Comparison of ENCODE assay signal across 24 cellular contexts in genomic region chr17:81609541-81610353, GRCh38. TPM values are rescaled to one million over a fixed set of nuclear protein-coding genes. Genes with fewer than 3 reads are reported as not detected.
DNase-seq lines count a peak whose midpoint lies in the region; ATAC-seq, FAIRE-seq and TF ChIP-seq lines count a peak whose summit lies in the region.
"Had no signal": no experiment of that assay in that cellular context is flagged by ENCODE, and none has a peak within 500 bp of the region (broad histone marks: within the 10 kb centered on the region; RNA-seq: fewer than 3 reads in every experiment).

No MANE protein-coding gene starts in this region.

- peaks cover 19% of the 10 kb centered on the region for H3K79me2 ChIP-seq in HepG2 (ENCODE audit: insufficient read depth, low read length)

- POLR2A ChIA-PET in HepG2 (lab: Yijun Ruan, JAX), result no interaction called here

- peaks cover 2% of the 10 kb centered on the region for H3K27me3 Mint-ChIP-seq in endothelial cell (ENCODE audit: unreplicated experiment)
- H3K27me3 Mint-ChIP-seq: activated T-cell treated with anti-CD3 and anti-CD28 coated beads, Interleukin-2, amount 50 U/mL, for 24 hours had no signal

- H3K9ac ChIP-seq in HepG2 (ENCODE audit: insufficient read depth, low read depth, low read length), result no peak overlapping the region
- peak overlapping the region in 1 of 3 donors; percentile 54 for H3K9ac ChIP-seq in skeletal muscle tissue (ENCODE audit: low read depth in 1 of 3, low read length in 3 of 3)
- H3K9ac ChIP-seq: BLaER1 had no signal

- no peak overlapping the region for H3K27ac ChIP-seq in HepG2 (ENCODE audit: extremely low read length, insufficient read depth, low read length)
- H3K27ac ChIP-seq in right lobe of liver, result no peak overlapping the region
- H3K27ac ChIP-seq in skeletal muscle tissue (ENCODE audit: low read depth, low read length), result peak overlapping the region; percentile 12
- H3K27ac ChIP-seq: BLaER1, suprapubic skin, uterus had no signal

- no peaks in the 10 kb centered on the region for H3K9me3 Mint-ChIP-seq in endothelial cell (ENCODE audit: unreplicated experiment)
- H3K9me3 Mint-ChIP-seq: activated T-cell treated with anti-CD3 and anti-CD28 coated beads, Interleukin-2, amount 50 U/mL, for 24 hours; mesothelial cell of epicardium; nephron had no signal

- intact Hi-C loops in HepG2 (cut with micrococcal nuclease; ENCODE audit: unreplicated experiment), result no loop called here
- intact Hi-C loops in right lobe of liver (cut with DNase I), result no loop called here

- BruUV-seq in HepG2 (replicated peaks; lab: Mats Ljungman, UMichigan), result TSS peak; percentile 34

- DNase-seq in HepG2 (ENCODE audit: low spot score) (no peak), right lobe of liver (no peak), endothelial cell (ENCODE audit: low spot score) (no peak), NCI-H446 treated with DMSO at 0.1 percent for 48 hours (lab: John Stamatoyannopoulos, UW) (no peak)
- DNase-seq: activated naive CD4-positive, alpha-beta T cell treated with Interleukin-2 at 50 U/mL for 16 hours; activated T-cell treated with anti-CD3 and anti-CD28 coated beads, Interleukin-2, amount 50 U/mL, for 24 hours; cortex of kidney; left lung; NCI-H1092; NCI-H187 treated with DMSO at 0.1 percent for 48 hours; NCI-H2227 treated with DMSO at 0.1 percent for 48 hours; NCI-H774; SHP77; T1000; uterus had no signal

- TF ChIP-seq EP300 in HepG2 (IDR thresholded peaks at IDR 0.05; ENCODE audit: low read depth in 2 of 2, low read length in 2 of 2) (no peak), HepG2 (CRISPR knock-in tag; IDR thresholded peaks at IDR 0.05; ENCODE audit: borderline replicate concordance) (no peak)

- WGBS in HepG2 (ENCODE audit: low lambda C conversion rate), result 96% methylated on average over 21 of the region's 21 CpGs
- WGBS in right lobe of liver (ENCODE audit: insufficient coverage, low coverage, low lambda C conversion rate, missing lambda C conversion rate), result 83% methylated on average over 12 of the region's 21 CpGs

- CTCF ChIA-PET in HepG2 (lab: Yijun Ruan, JAX; ENCODE audit: low intra/inter-chr PET ratio, low total read pairs), result no interaction called here

- H2AFZ ChIP-seq in HepG2 (ENCODE audit: low read length), result no peak overlapping the region

- peak overlapping the region; percentile 19 for H3K27ac Mint-ChIP-seq in endothelial cell (ENCODE audit: unreplicated experiment)
- H3K27ac Mint-ChIP-seq: activated T-cell treated with anti-CD3 and anti-CD28 coated beads, Interleukin-2, amount 50 U/mL, for 24 hours; mesothelial cell of epicardium; nephron had no signal

- H3K27me3 ChIP-seq in HepG2 (ENCODE audit: control insufficient read depth in 1 of 2, insufficient read depth in 2 of 2, low read length in 2 of 2) (no peaks in the 10 kb centered on the region), right lobe of liver (no peaks in the 10 kb centered on the region), skeletal muscle tissue (ENCODE audit: control insufficient read depth in 3 of 3, insufficient read depth in 3 of 3, low read length in 3 of 3) (no peaks in the 10 kb centered on the region)
- H3K27me3 ChIP-seq: BLaER1, left lung, suprapubic skin, uterus had no signal

- TF ChIP-seq CTCF in HepG2 (CRISPR knock-in tag; IDR thresholded peaks at IDR 0.05) (no peak), right lobe of liver (IDR thresholded peaks at IDR 0.05) (no peak), endothelial cell (IDR thresholded peaks at IDR 0.05; ENCODE audit: unreplicated experiment) (no peak)

- no peak; the same call in 2 of the 3 replicates for ATAC-seq in HepG2
- no peak for ATAC-seq in right lobe of liver
- no peak for ATAC-seq in GM21723 (IDR thresholded peaks at IDR 0.05; ENCODE audit: unreplicated experiment)
- ATAC-seq: left lung had no signal

- H3K9me3 ChIP-seq in HepG2 (ENCODE audit: low read length), result no peaks in the 10 kb centered on the region
- H3K9me3 ChIP-seq in right lobe of liver, result no peaks in the 10 kb centered on the region
- H3K9me3 ChIP-seq in skeletal muscle tissue (ENCODE audit: control insufficient read depth in 3 of 3, low read length in 3 of 3), result no peaks in the 10 kb centered on the region
- H3K9me3 ChIP-seq: BLaER1, left lung, suprapubic skin, uterus had no signal

- peaks cover 53% of the 10 kb centered on the region for H3K36me3 Mint-ChIP-seq in endothelial cell (ENCODE audit: low read depth, unreplicated experiment)

- H3K4me1 ChIP-seq in HepG2 (ENCODE audit: insufficient read depth, low read length), result peaks cover 6% of the 10 kb centered on the region
- H3K4me1 ChIP-seq in right lobe of liver, result no peaks in the 10 kb centered on the region
- peaks cover 8 to 32% (median 14%) of the 10 kb centered on the region in 3 donors for H3K4me1 ChIP-seq in skeletal muscle tissue (ENCODE audit: control insufficient read depth in 3 of 3, insufficient read depth in 3 of 3, low read length in 3 of 3)
- H3K4me1 ChIP-seq: uterus had no signal

- H3K4me3 Mint-ChIP-seq in endothelial cell (ENCODE audit: unreplicated experiment), result peak overlapping the region; percentile 19
- H3K4me3 Mint-ChIP-seq: activated T-cell treated with anti-CD3 and anti-CD28 coated beads, Interleukin-2, amount 50 U/mL, for 24 hours; mesothelial cell of epicardium; nephron had no signal

- H3K4me2 ChIP-seq in HepG2 (ENCODE audit: low read depth, low read length), result no peak overlapping the region
- H3K4me2 ChIP-seq: BLaER1 had no signal

- H3K36me3 ChIP-seq in HepG2 (replicated peaks in 1 of 2; ENCODE audit: control insufficient read depth in 1 of 2, insufficient read depth in 2 of 2, low read length in 2 of 2), result peaks cover 47 to 77% of the 10 kb centered on the region in 2 experiments
- peaks cover 8 to 73% (median 32%) of the 10 kb centered on the region in 4 donors for H3K36me3 ChIP-seq in right lobe of liver
- peaks cover 50 to 76% (median 62%) of the 10 kb centered on the region in 3 donors for H3K36me3 ChIP-seq in skeletal muscle tissue (ENCODE audit: control insufficient read depth in 3 of 3, insufficient read depth in 3 of 3, low read length in 3 of 3)
- H3K36me3 ChIP-seq: uterus had no signal

- H3K4me1 Mint-ChIP-seq in endothelial cell (ENCODE audit: unreplicated experiment), result no peaks in the 10 kb centered on the region
- H3K4me1 Mint-ChIP-seq: mesothelial cell of epicardium had no signal

- no peak overlapping the region for H3K4me3 ChIP-seq in HepG2 (replicated peaks in 1 of 3; ENCODE audit: insufficient read depth in 1 of 3, low read depth in 2 of 3, low read length in 3 of 3)
- no peak overlapping the region for H3K4me3 ChIP-seq in right lobe of liver
- H3K4me3 ChIP-seq in skeletal muscle tissue (ENCODE audit: low read length in 3 of 3), result no peak overlapping the region
- H3K4me3 ChIP-seq: BLaER1, left lung, suprapubic skin, uterus had no signal

- FAIRE-seq in HepG2 (lab: Jason Lieb, UNC), result no peak
- FAIRE-seq: endometrium, GM19239 had no signal

- TF ChIP-seq POLR2A in HepG2 (IDR thresholded peaks at IDR 0.05; ENCODE audit: insufficient read depth in 1 of 2, low read depth in 2 of 2, low read length in 2 of 2) (no peak), right lobe of liver (IDR thresholded peaks at IDR 0.05) (no peak)

- no peak for TF ChIP-seq RAD21 in HepG2 (CRISPR knock-in tag; IDR thresholded peaks at IDR 0.05)

- peaks cover 5% of the 10 kb centered on the region for H4K20me1 ChIP-seq in HepG2 (ENCODE audit: insufficient read depth, low read length)

- in situ Hi-C loops in HepG2 (cut with HindIII; ENCODE audit: extremely low pct_ligation_motif_present, low pct_unique_long_range_greater_than_20kb), result no loop called here

RNA-seq across cellular contexts. Expression of gene NPLOC4, which starts 27.2 kb away (rescaled TPM):
- 57.0 and 64.7 TPM in 2 replicates for total RNA-seq in HepG2 (2016; rRNA removed; fragmentation: Illumina TruSeq; extraction: Trizol)
- 21.7 and 30.6 TPM in 2 replicates for total RNA-seq in HepG2 (2016; cell fraction: cytosol; rRNA removed; fragmentation: Illumina TruSeq; extraction: Trizol; ENCODE audit: low read depth)
- total RNA-seq in HepG2 (2016; cell fraction: insoluble cytoplasmic fraction; rRNA removed; fragmentation: Illumina TruSeq; extraction: Trizol), result 49.8 and 63.0 TPM in 2 replicates
- total RNA-seq in HepG2 (2016; cell fraction: membrane; rRNA removed; fragmentation: Illumina TruSeq; extraction: Trizol), result 66.9 and 73.6 TPM in 2 replicates
- 43.4 and 46.0 TPM in 2 replicates for total RNA-seq in HepG2 (2016; cell fraction: nucleus; rRNA removed; fragmentation: Illumina TruSeq; extraction: Trizol)
- polyA plus RNA-seq in HepG2 (2011; rRNA removed), result 95.3 and 97.0 TPM in 2 replicates
- 69.9 and 79.4 TPM in 2 replicates for polyA plus RNA-seq in HepG2 (2011; cell fraction: cytosol; rRNA removed)
- polyA plus RNA-seq in HepG2 (2011; cell fraction: nucleus; rRNA removed), result 144 and 145 TPM in 2 replicates
- 35.2 and 49.4 TPM in 2 replicates for polyA plus RNA-seq in HepG2 (2012)
- 14.0 and 18.8 TPM in 2 replicates for polyA plus RNA-seq in HepG2 (2016; cell fraction: cytosol; fragmentation: Illumina TruSeq; extraction: Trizol; ENCODE audit: low read depth)
- polyA plus RNA-seq in HepG2 (2016; cell fraction: insoluble cytoplasmic fraction; fragmentation: Illumina TruSeq; extraction: Trizol; ENCODE audit: low read depth), result 48.3 and 63.0 TPM in 2 replicates
- polyA plus RNA-seq in HepG2 (2016; cell fraction: membrane; fragmentation: Illumina TruSeq; extraction: Trizol; ENCODE audit: low read depth), result 38.6 and 39.0 TPM in 2 replicates
- polyA plus RNA-seq in HepG2 (2016; cell fraction: nucleus; fragmentation: Illumina TruSeq; extraction: Trizol; ENCODE audit: insufficient read depth, low read depth), result 78.2 and 87.8 TPM in 2 replicates
- 142 and 211 TPM in 2 replicates for polyA minus RNA-seq in HepG2 (2011; rRNA and poly(A)+ RNA removed; ENCODE audit: low replicate concordance)
- polyA minus RNA-seq in HepG2 (2011; cell fraction: cytosol; rRNA and poly(A)+ RNA removed), result 69.4 and 73.4 TPM in 2 replicates
- polyA minus RNA-seq in HepG2 (2011; cell fraction: nucleus; rRNA and poly(A)+ RNA removed), result 51.9 and 56.3 TPM in 2 replicates
- 10 to 100 TPM; 46.5 to 63.2 (median 55.8) TPM for total RNA-seq in right lobe of liver
- total RNA-seq in endothelial cell (ENCODE audit: unreplicated experiment), result 133 TPM
- total RNA-seq in skeletal muscle tissue, result 43.8 TPM

RNA-seq across cellular contexts. Expression of gene TSPAN10, which starts 27.2 kb away (rescaled TPM):
- total RNA-seq in HepG2 (2016; rRNA removed; fragmentation: Illumina TruSeq; extraction: Trizol) (0.27 and 0.75 TPM in 2 replicates), right lobe of liver (1 to 10 TPM in 1 of 6 experiments, under 1 TPM in 5; 0.18 to 1.2 (median 0.62) TPM), endothelial cell (ENCODE audit: unreplicated experiment) (2.5 TPM), skeletal muscle tissue (0.52 TPM)
- total RNA-seq in HepG2 (2016; cell fraction: cytosol; rRNA removed; fragmentation: Illumina TruSeq; extraction: Trizol; ENCODE audit: low read depth), result not detected in 2 replicates
- total RNA-seq in HepG2 (2016; cell fraction: insoluble cytoplasmic fraction; rRNA removed; fragmentation: Illumina TruSeq; extraction: Trizol), result 0.22 and 0.71 TPM in 2 replicates
- total RNA-seq in HepG2 (2016; cell fraction: membrane; rRNA removed; fragmentation: Illumina TruSeq; extraction: Trizol), result 0.21 and 0.25 TPM in 2 replicates
- total RNA-seq in HepG2 (2016; cell fraction: nucleus; rRNA removed; fragmentation: Illumina TruSeq; extraction: Trizol), result 0.53 and 0.78 TPM in 2 replicates
- 0.54 and 0.67 TPM in 2 replicates for polyA plus RNA-seq in HepG2 (2011; rRNA removed)
- polyA plus RNA-seq in HepG2 (2011; cell fraction: cytosol; rRNA removed), result 0.23 and 0.59 TPM in 2 replicates
- 1.3 and 1.4 TPM in 2 replicates for polyA plus RNA-seq in HepG2 (2011; cell fraction: nucleus; rRNA removed)
- 0.69 and 0.90 TPM in 2 replicates for polyA plus RNA-seq in HepG2 (2012)
- polyA plus RNA-seq in HepG2 (2016; cell fraction: cytosol; fragmentation: Illumina TruSeq; extraction: Trizol; ENCODE audit: low read depth), result 0.12 and 0.31 TPM in 2 replicates
- polyA plus RNA-seq in HepG2 (2016; cell fraction: insoluble cytoplasmic fraction; fragmentation: Illumina TruSeq; extraction: Trizol; ENCODE audit: low read depth), result 0.32 and 0.46 TPM in 2 replicates
- 0.22 and 0.23 TPM in 2 replicates for polyA plus RNA-seq in HepG2 (2016; cell fraction: membrane; fragmentation: Illumina TruSeq; extraction: Trizol; ENCODE audit: low read depth)
- polyA plus RNA-seq in HepG2 (2016; cell fraction: nucleus; fragmentation: Illumina TruSeq; extraction: Trizol; ENCODE audit: insufficient read depth, low read depth), result 0.91 and 1.2 TPM in 2 replicates
- 2.7 and 2.8 TPM in 2 replicates for polyA minus RNA-seq in HepG2 (2011; rRNA and poly(A)+ RNA removed; ENCODE audit: low replicate concordance)
- polyA minus RNA-seq in HepG2 (2011; cell fraction: cytosol; rRNA and poly(A)+ RNA removed), result 0.49 and 0.62 TPM in 2 replicates
- 0.87 and 1.5 TPM in 2 replicates for polyA minus RNA-seq in HepG2 (2011; cell fraction: nucleus; rRNA and poly(A)+ RNA removed)

RNA-seq across cellular contexts. Expression of gene PDE6G, which starts 46.6 kb away (rescaled TPM):
- total RNA-seq in HepG2 (2016; rRNA removed; fragmentation: Illumina TruSeq; extraction: Trizol) (1.0 and 1.4 TPM in 2 replicates), right lobe of liver (under 1 TPM in 4 of 6 experiments, not detected in 2; 0.40 to 0.93 (median 0.68) TPM), endothelial cell (ENCODE audit: unreplicated experiment) (1.1 TPM), skeletal muscle tissue (1.0 TPM)
- 0.44 and 1.4 TPM in 2 replicates for total RNA-seq in HepG2 (2016; cell fraction: cytosol; rRNA removed; fragmentation: Illumina TruSeq; extraction: Trizol; ENCODE audit: low read depth)
- total RNA-seq in HepG2 (2016; cell fraction: insoluble cytoplasmic fraction; rRNA removed; fragmentation: Illumina TruSeq; extraction: Trizol), result 0.83 and 1.7 TPM in 2 replicates
- 1.2 and 1.4 TPM in 2 replicates for total RNA-seq in HepG2 (2016; cell fraction: membrane; rRNA removed; fragmentation: Illumina TruSeq; extraction: Trizol)
- 1.0 TPM in 1 of 2 replicates, not detected in the other for total RNA-seq in HepG2 (2016; cell fraction: nucleus; rRNA removed; fragmentation: Illumina TruSeq; extraction: Trizol)
- polyA plus RNA-seq in HepG2 (2011; rRNA removed), result 4.9 and 6.7 TPM in 2 replicates
- polyA plus RNA-seq in HepG2 (2011; cell fraction: cytosol; rRNA removed), result 4.9 and 5.2 TPM in 2 replicates
- polyA plus RNA-seq in HepG2 (2011; cell fraction: nucleus; rRNA removed), result 1.3 and 2.0 TPM in 2 replicates
- 1.8 and 3.1 TPM in 2 replicates for polyA plus RNA-seq in HepG2 (2012)
- polyA plus RNA-seq in HepG2 (2016; cell fraction: cytosol; fragmentation: Illumina TruSeq; extraction: Trizol; ENCODE audit: low read depth), result 1.1 and 1.3 TPM in 2 replicates
- polyA plus RNA-seq in HepG2 (2016; cell fraction: insoluble cytoplasmic fraction; fragmentation: Illumina TruSeq; extraction: Trizol; ENCODE audit: low read depth), result 1.9 and 2.0 TPM in 2 replicates
- 1.1 TPM in 2 replicates for polyA plus RNA-seq in HepG2 (2016; cell fraction: membrane; fragmentation: Illumina TruSeq; extraction: Trizol; ENCODE audit: low read depth)
- 0.57 and 1.6 TPM in 2 replicates for polyA plus RNA-seq in HepG2 (2016; cell fraction: nucleus; fragmentation: Illumina TruSeq; extraction: Trizol; ENCODE audit: insufficient read depth, low read depth)
- 0.56 and 4.7 TPM in 2 replicates for polyA minus RNA-seq in HepG2 (2011; rRNA and poly(A)+ RNA removed; ENCODE audit: low replicate concordance)
- 0.79 TPM in 1 of 2 replicates, not detected in the other for polyA minus RNA-seq in HepG2 (2011; cell fraction: cytosol; rRNA and poly(A)+ RNA removed)
- 0.26 TPM in 1 of 2 replicates, not detected in the other for polyA minus RNA-seq in HepG2 (2011; cell fraction: nucleus; rRNA and poly(A)+ RNA removed)
- total RNA-seq: LHCN-M2 had no signal

RNA-seq across cellular contexts. Expression of gene OXLD1, which starts 56.7 kb away (rescaled TPM):
- total RNA-seq in HepG2 (2016; rRNA removed; fragmentation: Illumina TruSeq; extraction: Trizol), result 34.9 and 37.5 TPM in 2 replicates
- 18.3 and 27.5 TPM in 2 replicates for total RNA-seq in HepG2 (2016; cell fraction: cytosol; rRNA removed; fragmentation: Illumina TruSeq; extraction: Trizol; ENCODE audit: low read depth)
- 34.8 and 36.8 TPM in 2 replicates for total RNA-seq in HepG2 (2016; cell fraction: insoluble cytoplasmic fraction; rRNA removed; fragmentation: Illumina TruSeq; extraction: Trizol)
- total RNA-seq in HepG2 (2016; cell fraction: membrane; rRNA removed; fragmentation: Illumina TruSeq; extraction: Trizol), result 37.8 and 42.1 TPM in 2 replicates
- 25.0 and 26.4 TPM in 2 replicates for total RNA-seq in HepG2 (2016; cell fraction: nucleus; rRNA removed; fragmentation: Illumina TruSeq; extraction: Trizol)
- polyA plus RNA-seq in HepG2 (2011; rRNA removed), result 27.1 and 40.3 TPM in 2 replicates
- 26.2 and 44.6 TPM in 2 replicates for polyA plus RNA-seq in HepG2 (2011; cell fraction: cytosol; rRNA removed)
- 114 and 127 TPM in 2 replicates for polyA plus RNA-seq in HepG2 (2011; cell fraction: nucleus; rRNA removed)
- polyA plus RNA-seq in HepG2 (2012), result 19.0 and 25.6 TPM in 2 replicates
- 14.5 and 20.0 TPM in 2 replicates for polyA plus RNA-seq in HepG2 (2016; cell fraction: cytosol; fragmentation: Illumina TruSeq; extraction: Trizol; ENCODE audit: low read depth)
- polyA plus RNA-seq in HepG2 (2016; cell fraction: insoluble cytoplasmic fraction; fragmentation: Illumina TruSeq; extraction: Trizol; ENCODE audit: low read depth), result 24.5 and 26.4 TPM in 2 replicates
- 21.9 and 27.2 TPM in 2 replicates for polyA plus RNA-seq in HepG2 (2016; cell fraction: membrane; fragmentation: Illumina TruSeq; extraction: Trizol; ENCODE audit: low read depth)
- 40.3 and 44.2 TPM in 2 replicates for polyA plus RNA-seq in HepG2 (2016; cell fraction: nucleus; fragmentation: Illumina TruSeq; extraction: Trizol; ENCODE audit: insufficient read depth, low read depth)
- polyA minus RNA-seq in HepG2 (2011; rRNA and poly(A)+ RNA removed; ENCODE audit: low replicate concordance), result 10.9 and 18.2 TPM in 2 replicates
- polyA minus RNA-seq in HepG2 (2011; cell fraction: cytosol; rRNA and poly(A)+ RNA removed), result 5.9 and 9.5 TPM in 2 replicates
- 11.2 and 15.5 TPM in 2 replicates for polyA minus RNA-seq in HepG2 (2011; cell fraction: nucleus; rRNA and poly(A)+ RNA removed)
- 10 to 100 TPM in 5 of 6 experiments, 1 to 10 TPM in 1; 8.3 to 24.3 (median 14.6) TPM for total RNA-seq in right lobe of liver
- 22.4 TPM for total RNA-seq in endothelial cell (ENCODE audit: unreplicated experiment)
- 10.4 TPM for total RNA-seq in skeletal muscle tissue

RNA-seq across cellular contexts. Expression of gene CCDC137, which starts 56.8 kb away (rescaled TPM):
- total RNA-seq in HepG2 (2016; rRNA removed; fragmentation: Illumina TruSeq; extraction: Trizol), result 34.4 and 39.1 TPM in 2 replicates
- 10.7 and 10.8 TPM in 2 replicates for total RNA-seq in HepG2 (2016; cell fraction: cytosol; rRNA removed; fragmentation: Illumina TruSeq; extraction: Trizol; ENCODE audit: low read depth)
- 31.3 and 40.3 TPM in 2 replicates for total RNA-seq in HepG2 (2016; cell fraction: insoluble cytoplasmic fraction; rRNA removed; fragmentation: Illumina TruSeq; extraction: Trizol)
- total RNA-seq in HepG2 (2016; cell fraction: membrane; rRNA removed; fragmentation: Illumina TruSeq; extraction: Trizol), result 16.9 and 19.0 TPM in 2 replicates
- total RNA-seq in HepG2 (2016; cell fraction: nucleus; rRNA removed; fragmentation: Illumina TruSeq; extraction: Trizol), result 20.9 and 21.8 TPM in 2 replicates
- polyA plus RNA-seq in HepG2 (2011; rRNA removed), result 14.6 and 14.7 TPM in 2 replicates
- polyA plus RNA-seq in HepG2 (2011; cell fraction: cytosol; rRNA removed), result 10.9 and 12.3 TPM in 2 replicates
- polyA plus RNA-seq in HepG2 (2011; cell fraction: nucleus; rRNA removed), result 18.8 and 20.1 TPM in 2 replicates
- polyA plus RNA-seq in HepG2 (2012), result 15.7 and 20.6 TPM in 2 replicates
- 6.0 and 6.1 TPM in 2 replicates for polyA plus RNA-seq in HepG2 (2016; cell fraction: cytosol; fragmentation: Illumina TruSeq; extraction: Trizol; ENCODE audit: low read depth)
- 43.6 and 43.8 TPM in 2 replicates for polyA plus RNA-seq in HepG2 (2016; cell fraction: insoluble cytoplasmic fraction; fragmentation: Illumina TruSeq; extraction: Trizol; ENCODE audit: low read depth)
- polyA plus RNA-seq in HepG2 (2016; cell fraction: membrane; fragmentation: Illumina TruSeq; extraction: Trizol; ENCODE audit: low read depth), result 11.4 and 11.7 TPM in 2 replicates
- 75.0 and 87.7 TPM in 2 replicates for polyA plus RNA-seq in HepG2 (2016; cell fraction: nucleus; fragmentation: Illumina TruSeq; extraction: Trizol; ENCODE audit: insufficient read depth, low read depth)
- polyA minus RNA-seq in HepG2 (2011; rRNA and poly(A)+ RNA removed; ENCODE audit: low replicate concordance), result 4.1 and 5.1 TPM in 2 replicates
- 5.1 and 5.5 TPM in 2 replicates for polyA minus RNA-seq in HepG2 (2011; cell fraction: cytosol; rRNA and poly(A)+ RNA removed)
- 7.0 and 8.8 TPM in 2 replicates for polyA minus RNA-seq in HepG2 (2011; cell fraction: nucleus; rRNA and poly(A)+ RNA removed)
- 10 to 100 TPM in 1 of 6 experiments, 1 to 10 TPM in 5; 5.5 to 35.0 (median 6.5) TPM for total RNA-seq in right lobe of liver
- total RNA-seq in endothelial cell (ENCODE audit: unreplicated experiment), result 31.8 TPM
- total RNA-seq in skeletal muscle tissue, result 5.7 TPM
